2 cellular contexts compared by ENCODE assay signal in the genomic region with DNA sequence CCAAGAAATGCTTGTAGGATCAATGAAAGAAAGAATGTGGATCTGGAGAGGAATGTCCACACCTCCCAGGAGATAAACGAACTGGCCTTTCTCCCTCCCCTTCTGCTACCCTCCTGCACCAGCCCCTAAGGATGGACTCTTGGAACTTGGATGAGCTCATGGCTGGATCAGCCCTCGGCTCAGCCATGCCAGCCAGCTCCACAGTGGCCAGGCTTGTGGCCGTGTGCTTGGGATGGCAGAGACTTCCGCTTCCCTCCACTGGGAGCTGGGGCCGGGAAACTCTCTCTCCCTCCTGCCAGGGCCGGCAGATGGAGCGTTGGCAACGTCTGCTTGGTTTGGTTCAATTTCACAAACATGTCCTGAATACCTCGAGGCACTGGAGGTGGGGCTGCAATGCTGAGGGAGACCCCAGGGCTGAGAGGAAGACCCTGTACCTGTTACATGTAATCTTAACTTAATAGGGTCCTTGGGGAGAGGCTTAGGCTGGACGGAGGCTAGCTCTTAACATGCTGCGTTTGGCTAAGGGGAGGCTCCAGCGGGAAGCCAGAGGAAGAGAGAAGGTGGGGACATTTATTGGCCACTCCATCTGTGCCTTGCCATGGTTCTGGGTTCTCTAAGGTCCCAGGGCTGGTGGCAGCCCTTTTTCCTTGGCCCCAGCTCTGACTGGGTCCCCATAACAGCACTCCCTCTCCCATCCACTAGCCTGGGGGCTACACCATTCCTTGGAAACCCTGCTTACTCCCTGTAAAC.
TF ChIP-seq lines count a peak whose summit lies in the region.

No MANE protein-coding gene starts in this region.

TF ChIP-seq in WTC11, 78 proteins besides CTCF, POLR2A, EP300 and RAD21 (continues in another document):
- TF ChIP-seq ATF2 (CRISPR knock-in tag; IDR thresholded peaks at IDR 0.05; ENCODE audit: borderline replicate concordance, low read depth) = no peak
- no peak for TF ChIP-seq IRF1 (CRISPR knock-in tag; IDR thresholded peaks at IDR 0.05)
- no peak for TF ChIP-seq SP1 (CRISPR knock-in tag; conservative IDR thresholded peaks at IDR 0.05)
- no peak for TF ChIP-seq ZNF121 (CRISPR knock-in tag; IDR thresholded peaks at IDR 0.05)
- no peak for TF ChIP-seq ZNF425 (CRISPR knock-in tag; conservative IDR thresholded peaks at IDR 0.05)
- TF ChIP-seq RORB (CRISPR knock-in tag; IDR thresholded peaks at IDR 0.05) = no peak
- TF ChIP-seq, protein P1, sequence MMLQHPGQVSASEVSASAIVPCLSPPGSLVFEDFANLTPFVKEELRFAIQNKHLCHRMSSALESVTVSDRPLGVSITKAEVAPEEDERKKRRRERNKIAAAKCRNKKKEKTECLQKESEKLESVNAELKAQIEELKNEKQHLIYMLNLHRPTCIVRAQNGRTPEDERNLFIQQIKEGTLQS (CRISPR knock-in tag; conservative IDR thresholded peaks at IDR 0.05) = no peak
- no peak for TF ChIP-seq TEAD1 (CRISPR knock-in tag; IDR thresholded peaks at IDR 0.05)
- TF ChIP-seq FOXK1 (CRISPR knock-in tag; IDR thresholded peaks at IDR 0.05) = no peak
- TF ChIP-seq TP53 (CRISPR knock-in tag; IDR thresholded peaks at IDR 0.05) = no peak
- no peak for TF ChIP-seq MYBL2 (CRISPR knock-in tag; IDR thresholded peaks at IDR 0.05)
- TF ChIP-seq ZBTB21 (CRISPR knock-in tag; IDR thresholded peaks at IDR 0.05; ENCODE audit: borderline replicate concordance) = no peak
- TF ChIP-seq ZBTB43 (CRISPR knock-in tag; IDR thresholded peaks at IDR 0.05) = no peak
- no peak for TF ChIP-seq USF1 (CRISPR knock-in tag; IDR thresholded peaks at IDR 0.05)
- no peak for TF ChIP-seq NR1H2 (CRISPR knock-in tag; IDR thresholded peaks at IDR 0.05)
- TF ChIP-seq, protein P2, sequence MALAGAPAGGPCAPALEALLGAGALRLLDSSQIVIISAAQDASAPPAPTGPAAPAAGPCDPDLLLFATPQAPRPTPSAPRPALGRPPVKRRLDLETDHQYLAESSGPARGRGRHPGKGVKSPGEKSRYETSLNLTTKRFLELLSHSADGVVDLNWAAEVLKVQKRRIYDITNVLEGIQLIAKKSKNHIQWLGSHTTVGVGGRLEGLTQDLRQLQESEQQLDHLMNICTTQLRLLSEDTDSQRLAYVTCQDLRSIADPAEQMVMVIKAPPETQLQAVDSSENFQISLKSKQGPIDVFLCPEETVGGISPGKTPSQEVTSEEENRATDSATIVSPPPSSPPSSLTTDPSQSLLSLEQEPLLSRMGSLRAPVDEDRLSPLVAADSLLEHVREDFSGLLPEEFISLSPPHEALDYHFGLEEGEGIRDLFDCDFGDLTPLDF (CRISPR knock-in tag; IDR thresholded peaks at IDR 0.05) = no peak
- no peak for TF ChIP-seq GTF2I (CRISPR knock-in tag; conservative IDR thresholded peaks at IDR 0.05)
- no peak for TF ChIP-seq ERG (CRISPR knock-in tag; IDR thresholded peaks at IDR 0.05)

TF ChIP-seq in HepG2, 621 proteins besides CTCF, POLR2A, EP300 and RAD21 (continued from another document):
- no peak for TF ChIP-seq ZBTB49 (CRISPR knock-in tag; IDR thresholded peaks at IDR 0.05; ENCODE audit: borderline replicate concordance)
- TF ChIP-seq ZNF160 (CRISPR knock-in tag; IDR thresholded peaks at IDR 0.05) = no peak
- no peak for TF ChIP-seq ERF (CRISPR knock-in tag; IDR thresholded peaks at IDR 0.05)
- TF ChIP-seq SIN3A (IDR thresholded peaks at IDR 0.05; ENCODE audit: borderline replicate concordance, low read depth, low read length) = no peak
- TF ChIP-seq HMGXB3 (CRISPR knock-in tag; IDR thresholded peaks at IDR 0.05; ENCODE audit: borderline replicate concordance) = no peak
- no peak for TF ChIP-seq AKAP8 (CRISPR knock-in tag; IDR thresholded peaks at IDR 0.05)
- TF ChIP-seq, protein P3, sequence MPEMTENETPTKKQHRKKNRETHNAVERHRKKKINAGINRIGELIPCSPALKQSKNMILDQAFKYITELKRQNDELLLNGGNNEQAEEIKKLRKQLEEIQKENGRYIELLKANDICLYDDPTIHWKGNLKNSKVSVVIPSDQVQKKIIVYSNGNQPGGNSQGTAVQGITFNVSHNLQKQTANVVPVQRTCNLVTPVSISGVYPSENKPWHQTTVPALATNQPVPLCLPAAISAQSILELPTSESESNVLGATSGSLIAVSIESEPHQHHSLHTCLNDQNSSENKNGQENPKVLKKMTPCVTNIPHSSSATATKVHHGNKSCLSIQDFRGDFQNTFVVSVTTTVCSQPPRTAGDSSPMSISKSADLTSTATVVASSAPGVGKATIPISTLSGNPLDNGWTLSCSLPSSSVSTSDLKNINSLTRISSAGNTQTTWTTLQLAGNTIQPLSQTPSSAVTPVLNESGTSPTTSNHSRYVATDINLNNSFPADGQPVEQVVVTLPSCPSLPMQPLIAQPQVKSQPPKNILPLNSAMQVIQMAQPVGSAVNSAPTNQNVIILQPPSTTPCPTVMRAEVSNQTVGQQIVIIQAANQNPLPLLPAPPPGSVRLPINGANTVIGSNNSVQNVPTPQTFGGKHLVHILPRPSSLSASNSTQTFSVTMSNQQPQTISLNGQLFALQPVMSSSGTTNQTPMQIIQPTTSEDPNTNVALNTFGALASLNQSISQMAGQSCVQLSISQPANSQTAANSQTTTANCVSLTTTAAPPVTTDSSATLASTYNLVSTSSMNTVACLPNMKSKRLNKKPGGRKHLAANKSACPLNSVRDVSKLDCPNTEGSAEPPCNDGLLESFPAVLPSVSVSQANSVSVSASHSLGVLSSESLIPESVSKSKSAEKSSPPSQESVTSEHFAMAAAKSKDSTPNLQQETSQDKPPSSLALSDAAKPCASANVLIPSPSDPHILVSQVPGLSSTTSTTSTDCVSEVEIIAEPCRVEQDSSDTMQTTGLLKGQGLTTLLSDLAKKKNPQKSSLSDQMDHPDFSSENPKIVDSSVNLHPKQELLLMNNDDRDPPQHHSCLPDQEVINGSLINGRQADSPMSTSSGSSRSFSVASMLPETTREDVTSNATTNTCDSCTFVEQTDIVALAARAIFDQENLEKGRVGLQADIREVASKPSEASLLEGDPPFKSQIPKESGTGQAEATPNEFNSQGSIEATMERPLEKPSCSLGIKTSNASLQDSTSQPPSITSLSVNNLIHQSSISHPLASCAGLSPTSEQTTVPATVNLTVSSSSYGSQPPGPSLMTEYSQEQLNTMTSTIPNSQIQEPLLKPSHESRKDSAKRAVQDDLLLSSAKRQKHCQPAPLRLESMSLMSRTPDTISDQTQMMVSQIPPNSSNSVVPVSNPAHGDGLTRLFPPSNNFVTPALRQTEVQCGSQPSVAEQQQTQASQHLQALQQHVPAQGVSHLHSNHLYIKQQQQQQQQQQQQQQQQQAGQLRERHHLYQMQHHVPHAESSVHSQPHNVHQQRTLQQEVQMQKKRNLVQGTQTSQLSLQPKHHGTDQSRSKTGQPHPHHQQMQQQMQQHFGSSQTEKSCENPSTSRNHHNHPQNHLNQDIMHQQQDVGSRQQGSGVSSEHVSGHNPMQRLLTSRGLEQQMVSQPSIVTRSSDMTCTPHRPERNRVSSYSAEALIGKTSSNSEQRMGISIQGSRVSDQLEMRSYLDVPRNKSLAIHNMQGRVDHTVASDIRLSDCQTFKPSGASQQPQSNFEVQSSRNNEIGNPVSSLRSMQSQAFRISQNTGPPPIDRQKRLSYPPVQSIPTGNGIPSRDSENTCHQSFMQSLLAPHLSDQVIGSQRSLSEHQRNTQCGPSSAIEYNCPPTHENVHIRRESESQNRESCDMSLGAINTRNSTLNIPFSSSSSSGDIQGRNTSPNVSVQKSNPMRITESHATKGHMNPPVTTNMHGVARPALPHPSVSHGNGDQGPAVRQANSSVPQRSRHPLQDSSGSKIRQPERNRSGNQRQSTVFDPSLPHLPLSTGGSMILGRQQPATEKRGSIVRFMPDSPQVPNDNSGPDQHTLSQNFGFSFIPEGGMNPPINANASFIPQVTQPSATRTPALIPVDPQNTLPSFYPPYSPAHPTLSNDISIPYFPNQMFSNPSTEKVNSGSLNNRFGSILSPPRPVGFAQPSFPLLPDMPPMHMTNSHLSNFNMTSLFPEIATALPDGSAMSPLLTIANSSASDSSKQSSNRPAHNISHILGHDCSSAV (CRISPR knock-in tag; IDR thresholded peaks at IDR 0.05; ENCODE audit: borderline replicate concordance) = no peak
- no peak for TF ChIP-seq ELF4 (CRISPR knock-in tag; IDR thresholded peaks at IDR 0.05; ENCODE audit: borderline replicate concordance)
- TF ChIP-seq ZNF326 (CRISPR knock-in tag; IDR thresholded peaks at IDR 0.05; ENCODE audit: borderline replicate concordance) = no peak
- TF ChIP-seq, protein P4, sequence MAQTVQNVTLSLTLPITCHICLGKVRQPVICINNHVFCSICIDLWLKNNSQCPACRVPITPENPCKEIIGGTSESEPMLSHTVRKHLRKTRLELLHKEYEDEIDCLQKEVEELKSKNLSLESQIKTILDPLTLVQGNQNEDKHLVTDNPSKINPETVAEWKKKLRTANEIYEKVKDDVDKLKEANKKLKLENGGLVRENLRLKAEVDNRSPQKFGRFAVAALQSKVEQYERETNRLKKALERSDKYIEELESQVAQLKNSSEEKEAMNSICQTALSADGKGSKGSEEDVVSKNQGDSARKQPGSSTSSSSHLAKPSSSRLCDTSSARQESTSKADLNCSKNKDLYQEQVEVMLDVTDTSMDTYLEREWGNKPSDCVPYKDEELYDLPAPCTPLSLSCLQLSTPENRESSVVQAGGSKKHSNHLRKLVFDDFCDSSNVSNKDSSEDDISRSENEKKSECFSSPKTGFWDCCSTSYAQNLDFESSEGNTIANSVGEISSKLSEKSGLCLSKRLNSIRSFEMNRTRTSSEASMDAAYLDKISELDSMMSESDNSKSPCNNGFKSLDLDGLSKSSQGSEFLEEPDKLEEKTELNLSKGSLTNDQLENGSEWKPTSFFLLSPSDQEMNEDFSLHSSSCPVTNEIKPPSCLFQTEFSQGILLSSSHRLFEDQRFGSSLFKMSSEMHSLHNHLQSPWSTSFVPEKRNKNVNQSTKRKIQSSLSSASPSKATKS (CRISPR knock-in tag; IDR thresholded peaks at IDR 0.05) = no peak
- no peak for TF ChIP-seq RARA (CRISPR knock-in tag; IDR thresholded peaks at IDR 0.05)
- TF ChIP-seq XRCC5 (optimal IDR thresholded peaks at IDR 0.05; ENCODE audit: low read length) = no peak
- no peak for TF ChIP-seq ZNF644 (CRISPR knock-in tag; IDR thresholded peaks at IDR 0.05; ENCODE audit: low read depth)
TF ChIP-seq in HepG2: peak in this region for 0.
